ENCODE assay signal across 9 cellular contexts in the genomic region with DNA sequence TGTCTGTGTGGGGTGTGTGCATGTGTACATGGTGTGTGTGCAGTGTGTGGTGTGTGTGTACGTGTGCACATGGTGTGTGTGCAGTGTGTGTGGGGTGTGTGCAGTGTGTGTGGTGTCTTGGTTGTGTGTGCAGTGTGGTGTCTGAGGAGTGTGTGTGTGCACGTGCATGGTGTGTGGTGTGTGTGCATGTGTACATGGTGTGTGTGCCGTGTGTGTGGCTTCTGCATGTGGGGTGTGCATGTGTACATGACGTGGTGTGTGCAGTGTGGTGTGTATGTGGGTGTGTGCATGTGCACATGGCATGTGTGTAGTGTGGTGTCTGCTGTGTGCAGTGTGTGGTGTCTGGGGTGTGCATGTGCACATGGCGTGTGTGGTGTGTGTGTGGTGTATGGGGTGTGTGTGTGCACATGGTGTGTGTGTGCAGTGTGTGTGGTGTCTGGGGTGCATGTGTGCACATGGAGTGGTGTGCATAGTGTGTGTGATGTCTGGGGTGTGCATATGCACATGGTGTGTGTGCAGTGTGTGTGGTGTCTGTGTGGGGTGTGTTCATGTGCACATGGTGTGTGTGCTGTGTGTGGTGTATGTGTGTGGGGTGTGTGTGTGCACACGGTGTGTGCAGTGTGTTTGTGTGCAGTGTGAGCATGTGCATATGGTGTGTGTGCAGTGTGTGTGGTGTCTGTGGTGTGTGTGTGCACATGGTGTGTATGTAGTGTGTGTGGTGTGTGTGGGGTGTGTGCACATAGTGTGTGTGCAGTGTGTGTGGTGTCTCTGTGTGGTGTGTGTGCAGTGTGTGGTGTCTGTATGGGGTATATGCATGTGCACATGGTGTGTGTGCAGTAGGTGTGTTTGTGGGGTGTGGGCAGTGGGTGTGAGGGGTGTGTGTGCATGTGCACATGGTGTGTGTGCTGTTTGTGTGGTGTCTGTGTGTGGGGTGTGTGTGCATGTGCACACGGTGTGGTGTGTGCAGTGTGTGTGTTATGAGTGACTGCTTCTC. TPM values are rescaled to one million over a fixed set of nuclear protein-coding genes. Genes with fewer than 3 reads are reported as not detected.
A peak's percentile ranks its signal among the peaks of the same experiment; 100 is the strongest.
DNase-seq lines count a peak whose midpoint lies in the region; TF ChIP-seq lines count a peak whose summit lies in the region.
"Had no signal": no experiment of that assay in that cellular context is flagged by ENCODE, and none has a peak within 500 bp of the region (broad histone marks: within the 10 kb centered on the region; RNA-seq: fewer than 3 reads in every experiment).

No MANE protein-coding gene starts in this region.

- POLR2A ChIA-PET in SK-N-SH (lab: Yijun Ruan, JAX): no interaction called here

- no peaks in the 10 kb centered on the region for H3K27me3 ChIP-seq in SK-N-SH (ENCODE audit: insufficient read depth)
- H3K27me3 ChIP-seq in iPS-15b (ENCODE audit: control insufficient read depth, insufficient read depth, low read length): peaks cover 30% of the 10 kb centered on the region
- peaks cover 0 to 9% of the 10 kb centered on the region in 2 donors for H3K27me3 ChIP-seq in stomach smooth muscle (ENCODE audit: control insufficient read depth in 1 of 2, insufficient read depth in 2 of 2, low read length in 2 of 2)
- H3K27me3 ChIP-seq in brain microvascular endothelial cell (replicated peaks): no peaks in the 10 kb centered on the region
- H3K27me3 ChIP-seq in transverse colon: no peaks in the 10 kb centered on the region

- no peak overlapping the region for H3K9ac ChIP-seq in SK-N-SH
- no peak overlapping the region for H3K9ac ChIP-seq in iPS-15b (ENCODE audit: low read depth, low read length)
- H3K9ac ChIP-seq in stomach smooth muscle (ENCODE audit: low read length in 2 of 2): peak overlapping the region in 1 of 2 donors; percentile 36

- no peaks in the 10 kb centered on the region for H3F3A ChIP-seq in SK-N-SH (replicated peaks; ENCODE audit: insufficient read depth)

- H3K9me3 ChIP-seq in SK-N-SH (no peaks in the 10 kb centered on the region), iPS-15b (ENCODE audit: control insufficient read depth, insufficient read depth, low read length) (peaks cover 13% of the 10 kb centered on the region), stomach smooth muscle (ENCODE audit: control insufficient read depth in 2 of 2, low read length in 2 of 2) (peaks cover 0 to 6% of the 10 kb centered on the region in 2 donors), transverse colon (peaks cover 3 to 11% of the 10 kb centered on the region in 2 donors)

- H3K4me3 ChIP-seq in SK-N-SH (ENCODE audit: low read depth in 2 of 2, low read length in 1 of 2) (no peak overlapping the region), iPS-15b (ENCODE audit: low read depth, low read length) (peak overlapping the region; percentile 2), stomach smooth muscle (ENCODE audit: low read length in 2 of 2) (no peak overlapping the region), brain microvascular endothelial cell (ENCODE audit: low read depth, low read length) (no peak overlapping the region), transverse colon (no peak overlapping the region)

- no peaks in the 10 kb centered on the region for H3K36me3 ChIP-seq in SK-N-SH (replicated peaks in 1 of 2; ENCODE audit: control insufficient read depth in 1 of 2, insufficient read depth in 2 of 2, low read length in 1 of 2)
- H3K36me3 ChIP-seq in iPS-15b (ENCODE audit: control insufficient read depth, insufficient read depth, low read length): no peaks in the 10 kb centered on the region
- no peaks in the 10 kb centered on the region for H3K36me3 ChIP-seq in stomach smooth muscle (ENCODE audit: control insufficient read depth in 2 of 2, insufficient read depth in 2 of 2, low read length in 2 of 2)
- H3K36me3 ChIP-seq in brain microvascular endothelial cell (replicated peaks): no peaks in the 10 kb centered on the region
- no peaks in the 10 kb centered on the region for H3K36me3 ChIP-seq in transverse colon

- no peaks in the 10 kb centered on the region for H3K9me2 ChIP-seq in SK-N-SH

- TF ChIP-seq POLR2A in transverse colon (IDR thresholded peaks at IDR 0.05): no peak

- no peak for TF ChIP-seq RAD21 in SK-N-SH (IDR thresholded peaks at IDR 0.05; ENCODE audit: low read length)

- DNase-seq in activated CD8-positive, alpha-beta memory T cell treated with anti-CD3 and anti-CD28 coated beads for 24 hours: peak; percentile 56
- DNase-seq in activated CD8-positive, alpha-beta memory T cell treated with anti-CD3 and anti-CD28 coated beads, Interleukin-2, amount 50 U/mL, for 4 hours: no peak
- DNase-seq in SK-N-SH: peak; percentile 12
- no peak for DNase-seq in brain microvascular endothelial cell
- DNase-seq in transverse colon: no peak
- no peak for DNase-seq in epidermal melanocyte (ENCODE audit: insufficient read length, low spot score)
- DNase-seq: OCI-M1 had no signal

- CTCF ChIA-PET in SK-N-SH (lab: Yijun Ruan, JAX): no interaction called here

- in situ Hi-C loops in brain microvascular endothelial cell (cut with HindIII; ENCODE audit: low pct_ligation_motif_present, low sequenced_read_pairs): no loop called here
- in situ Hi-C loops in transverse colon (cut with MboI; ENCODE audit: low pct_ligation_motif_present in 1 of 4, low pct_unique_long_range_greater_than_20kb in 1 of 4, low sequenced_read_pairs in 3 of 4): no loop called here

- H3K4me2 ChIP-seq in SK-N-SH: no peak overlapping the region

- H3K27ac ChIP-seq in SK-N-SH (ENCODE audit: low read depth in 2 of 2, low read length in 1 of 2): no peak overlapping the region
- peak overlapping the region; percentile 6 for H3K27ac ChIP-seq in stomach smooth muscle (ENCODE audit: low read length)
- H3K27ac ChIP-seq in brain microvascular endothelial cell: no peak overlapping the region
- no peak overlapping the region for H3K27ac ChIP-seq in transverse colon

- no peak overlapping the region for H2AFZ ChIP-seq in SK-N-SH (ENCODE audit: low read depth)

- TF ChIP-seq EP300 in SK-N-SH (IDR thresholded peaks at IDR 0.05; ENCODE audit: borderline replicate concordance in 1 of 2, low read depth in 1 of 2, low read length in 1 of 2) (no peak), transverse colon (IDR thresholded peaks at IDR 0.05; ENCODE audit: low read depth) (no peak)

- H4K20me1 ChIP-seq in SK-N-SH (ENCODE audit: insufficient read depth): no peaks in the 10 kb centered on the region

- H3K79me2 ChIP-seq in SK-N-SH (ENCODE audit: insufficient read depth): no peaks in the 10 kb centered on the region

- H3K4me1 ChIP-seq in SK-N-SH (ENCODE audit: control insufficient read depth in 1 of 2, insufficient read depth in 2 of 2, low read depth in 1 of 2, low read length in 1 of 2) (no peaks in the 10 kb centered on the region), iPS-15b (ENCODE audit: control insufficient read depth, insufficient read depth, low read length) (no peaks in the 10 kb centered on the region), stomach smooth muscle (ENCODE audit: control insufficient read depth, insufficient read depth, low read length) (peaks cover 4% of the 10 kb centered on the region), transverse colon (no peaks in the 10 kb centered on the region)

- TF ChIP-seq CTCF in SK-N-SH (IDR thresholded peaks at IDR 0.05) (no peak), brain microvascular endothelial cell (IDR thresholded peaks at IDR 0.05; ENCODE audit: low read depth, low read length, missing control alignments) (no peak), transverse colon (IDR thresholded peaks at IDR 0.05) (no peak)

- intact Hi-C loops in transverse colon (cut with DNase I; ENCODE audit: low total_unique reads): no loop called here

- 32% methylated on average over 7 of the region's 7 CpGs for WGBS in SK-N-SH (ENCODE audit: low lambda C conversion rate)
- 59 to 61% methylated on average over 7 of the region's 7 CpGs for WGBS in transverse colon (ENCODE audit: low coverage in 1 of 2), 2 donors

TF ChIP-seq in SK-N-SH, 30 proteins besides CTCF, POLR2A, EP300 and RAD21:
- TF ChIP-seq GABPA (IDR thresholded peaks at IDR 0.05; ENCODE audit: low read depth): no peak
- TF ChIP-seq, protein P1, sequence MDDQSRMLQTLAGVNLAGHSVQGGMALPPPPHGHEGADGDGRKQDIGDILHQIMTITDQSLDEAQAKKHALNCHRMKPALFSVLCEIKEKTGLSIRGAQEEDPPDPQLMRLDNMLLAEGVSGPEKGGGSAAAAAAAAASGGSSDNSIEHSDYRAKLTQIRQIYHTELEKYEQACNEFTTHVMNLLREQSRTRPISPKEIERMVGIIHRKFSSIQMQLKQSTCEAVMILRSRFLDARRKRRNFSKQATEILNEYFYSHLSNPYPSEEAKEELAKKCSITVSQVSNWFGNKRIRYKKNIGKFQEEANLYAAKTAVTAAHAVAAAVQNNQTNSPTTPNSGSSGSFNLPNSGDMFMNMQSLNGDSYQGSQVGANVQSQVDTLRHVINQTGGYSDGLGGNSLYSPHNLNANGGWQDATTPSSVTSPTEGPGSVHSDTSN (IDR thresholded peaks at IDR 0.05): no peak
- TF ChIP-seq FOSL2 (IDR thresholded peaks at IDR 0.05; ENCODE audit: borderline replicate concordance, low read depth): no peak
- TF ChIP-seq, protein P2, sequence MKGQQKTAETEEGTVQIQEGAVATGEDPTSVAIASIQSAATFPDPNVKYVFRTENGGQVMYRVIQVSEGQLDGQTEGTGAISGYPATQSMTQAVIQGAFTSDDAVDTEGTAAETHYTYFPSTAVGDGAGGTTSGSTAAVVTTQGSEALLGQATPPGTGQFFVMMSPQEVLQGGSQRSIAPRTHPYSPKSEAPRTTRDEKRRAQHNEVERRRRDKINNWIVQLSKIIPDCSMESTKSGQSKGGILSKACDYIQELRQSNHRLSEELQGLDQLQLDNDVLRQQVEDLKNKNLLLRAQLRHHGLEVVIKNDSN (IDR thresholded peaks at IDR 0.05; ENCODE audit: borderline replicate concordance, low read depth): no peak

RNA-seq across cellular contexts. Expression of a gene that starts 40.6 kb away (rescaled TPM):
- polyA plus RNA-seq in SK-N-SH (2012; rRNA removed): 12.5 and 12.6 TPM in 2 replicates
- polyA plus RNA-seq in SK-N-SH (2012; cell fraction: cytosol; rRNA removed): 22.4 and 24.6 TPM in 2 replicates
- 24.8 and 31.9 TPM in 2 replicates for polyA plus RNA-seq in SK-N-SH (2012; cell fraction: nucleus; rRNA removed)
- 10 to 100 TPM; 11.6 to 21.8 (median 18.4) TPM for total RNA-seq in transverse colon

Comparison
In these comparisons a context has a peak if more than half of its experiments do, and no peak if none do; other contexts are left out.
1. DNase-seq: peak in activated CD8-positive, alpha-beta memory T cell treated with anti-CD3 and anti-CD28 coated beads for 24 hours (single experiment) and SK-N-SH (single experiment); none in activated CD8-positive, alpha-beta memory T cell treated with anti-CD3 and anti-CD28 coated beads, Interleukin-2, amount 50 U/mL, for 4 hours (single experiment), brain microvascular endothelial cell (single experiment), transverse colon (single experiment) and epidermal melanocyte (single experiment).